17 cellular contexts compared by ENCODE assay signal in the genomic region with DNA sequence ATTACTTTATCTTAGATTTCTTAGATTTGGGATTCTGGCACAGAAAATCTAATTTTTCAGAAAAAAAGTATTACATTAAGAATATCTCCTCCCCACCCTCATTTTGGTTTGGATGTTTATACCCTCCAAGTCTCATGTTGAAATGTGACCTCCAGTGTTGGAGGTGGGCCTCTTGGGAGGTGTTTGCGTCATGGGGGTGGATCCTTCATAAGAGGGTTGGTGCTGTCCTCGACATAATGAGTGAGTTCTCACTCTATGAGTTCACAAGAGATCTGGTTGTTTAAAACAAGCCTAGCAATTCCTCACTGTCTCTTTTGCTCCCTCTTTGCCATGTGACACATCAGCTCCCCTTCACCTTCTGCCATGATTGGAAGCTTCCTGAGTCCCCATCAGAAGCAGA. TPM values are rescaled to one million over a fixed set of nuclear protein-coding genes. Genes with fewer than 3 reads are reported as not detected.
DNase-seq lines count a peak whose midpoint lies in the region; ATAC-seq and TF ChIP-seq lines count a peak whose summit lies in the region.
"Had no signal": no experiment of that assay in that cellular context is flagged by ENCODE, and none has a peak within 500 bp of the region (broad histone marks: within the 10 kb centered on the region; RNA-seq: fewer than 3 reads in every experiment).

No MANE protein-coding gene starts in this region.

- no peak for ATAC-seq in GM18511 (IDR thresholded peaks at IDR 0.05; ENCODE audit: unreplicated experiment)
- ATAC-seq: K562; natural killer cell; right lobe of liver; stimulated activated naive B cell treated with anti-CD40 and anti-IgM and Interleukin-4, amounts not matched to agents 10 μg/mL and 1 μg/mL and 100 μg/mL, for 72 hours had no signal

- no peaks in the 10 kb centered on the region for H3K4me1 ChIP-seq in sigmoid colon
- H3K4me1 ChIP-seq: right lobe of liver had no signal

- H3K4me3 ChIP-seq in BJ (ENCODE audit: low read depth, low read length), result no peak overlapping the region
- no peak overlapping the region for H3K4me3 ChIP-seq in fibroblast of villous mesenchyme (ENCODE audit: low read depth, low read length)
- H3K4me3 ChIP-seq in sigmoid colon, result no peak overlapping the region
- H3K4me3 ChIP-seq: K562, right lobe of liver had no signal

- peaks cover 0 to 7% (median 2%) of the 10 kb centered on the region in 4 donors for H3K9me3 ChIP-seq in sigmoid colon
- H3K9me3 ChIP-seq: right lobe of liver had no signal

- POLR2A ChIA-PET in BJ (lab: Charles Lee), result interaction anchor here (0.6 kb wide), 1 partner anchor 100 kb away, joined by 20 read pairs; no protein-coding TSS in a partner anchor

- H3K36me3 ChIP-seq in BJ (ENCODE audit: control insufficient read depth, insufficient read depth, low read length), result no peaks in the 10 kb centered on the region
- H3K36me3 ChIP-seq in sigmoid colon, result no peaks in the 10 kb centered on the region
- H3K36me3 ChIP-seq: right lobe of liver had no signal

- DNase-seq in BJ (ENCODE audit: low read depth) (peak; percentile 15), RPMI7951 (ENCODE audit: low read depth) (peak; percentile 73), fibroblast of villous mesenchyme (ENCODE audit: low read depth) (peak; percentile 95), sigmoid colon (peak; percentile 89), NCI-H510A (lab: John Stamatoyannopoulos, UW) (no peak), kidney glomerular epithelial cell (lab: John Stamatoyannopoulos, UW) (no peak), NCI-H2171 treated with DMSO at 0.1 percent for 48 hours (lab: John Stamatoyannopoulos, UW) (no peak)
- DNase-seq: activated CD8-positive, alpha-beta memory T cell treated with anti-CD3 and anti-CD28 coated beads, Interleukin-2, amount 10 ng/mL, durations not matched to agents 7 days and 5 days; DMS79 treated with DMSO at 0.1 percent for 48 hours; endodermal cell; natural killer cell; NCI-H1694; NCI-H524 treated with DMSO at 0.1 percent for 48 hours; right lobe of liver; stimulated activated naive B cell treated with anti-CD40 and anti-IgM and Interleukin-4, amounts not matched to agents 10 μg/mL and 1 μg/mL and 100 μg/mL, for 72 hours had no signal

- no peak for TF ChIP-seq POLR2A in sigmoid colon (IDR thresholded peaks at IDR 0.05)

- no peak for TF ChIP-seq EP300 in sigmoid colon (IDR thresholded peaks at IDR 0.05)

- intact Hi-C loops in sigmoid colon (cut with DNase I), result no loop called here

- H3K27me3 ChIP-seq in BJ (ENCODE audit: control insufficient read depth, insufficient read depth, low read length) (no peaks in the 10 kb centered on the region), sigmoid colon (no peaks in the 10 kb centered on the region)
- H3K27me3 ChIP-seq: right lobe of liver had no signal

- 75 to 82% methylated on average over 2 of the region's 2 CpGs for WGBS in sigmoid colon, 2 donors

- CTCF ChIA-PET in BJ (lab: Yijun Ruan, JAX), result interaction anchor here (0.6 to 5.1 kb wide), 5 partner anchors 14 to 191 kb away, joined by 3 to 25 read pairs (median 4); no protein-coding TSS in a partner anchor

- TF ChIP-seq CTCF in BJ (IDR thresholded peaks at IDR 0.05; ENCODE audit: insufficient read depth, low read depth, low read length), result no peak
- TF ChIP-seq CTCF in fibroblast of villous mesenchyme (IDR thresholded peaks at IDR 0.05; ENCODE audit: insufficient read depth, low read depth, low read length), result no peak
- TF ChIP-seq CTCF in sigmoid colon (IDR thresholded peaks at IDR 0.05), result no peak

- H3K27ac ChIP-seq in sigmoid colon, result peak overlapping the region in 2 of 4 donors; percentile 21 to 41
- H3K27ac ChIP-seq: right lobe of liver had no signal

RNA-seq across cellular contexts. Expression of gene WWTR1, which starts 45.6 kb away (rescaled TPM):
- 94.5 and 119 TPM in 2 replicates for polyA plus RNA-seq in BJ (2011; rRNA removed)
- 84.5 and 106 TPM in 2 replicates for polyA minus RNA-seq in BJ (2011; rRNA and poly(A)+ RNA removed)
- 103 and 107 TPM in 2 replicates for total RNA-seq in RPMI7951 (2014; rRNA removed; shearing (Covaris generic))
- 37.6 and 47.7 TPM in 2 replicates for total RNA-seq in fibroblast of villous mesenchyme
- total RNA-seq in sigmoid colon, result 100 to 1,000 TPM; 243 to 340 (median 317) TPM
- 10 to 100 TPM in 2 of 3 donors, 1 to 10 TPM in 1; 7.9 to 19.2 (median 15.2) TPM for polyA plus RNA-seq in sigmoid colon

RNA-seq across cellular contexts. Expression of gene COMMD2, which starts 48.8 kb away (rescaled TPM):
- polyA plus RNA-seq in BJ (2011; rRNA removed), result 31.2 and 39.8 TPM in 2 replicates
- 8.3 and 10.4 TPM in 2 replicates for polyA minus RNA-seq in BJ (2011; rRNA and poly(A)+ RNA removed)
- 40.5 and 50.8 TPM in 2 replicates for total RNA-seq in RPMI7951 (2014; rRNA removed; shearing (Covaris generic))
- 28.3 and 34.5 TPM in 2 replicates for total RNA-seq in fibroblast of villous mesenchyme
- total RNA-seq in sigmoid colon, result 10 to 100 TPM; 17.1 to 27.5 (median 22.6) TPM
- 10 to 100 TPM; 10.2 to 14.3 (median 12.1) TPM for polyA plus RNA-seq in sigmoid colon

Comparison
In these comparisons a context has a peak if more than half of its experiments do, and no peak if none do; other contexts are left out.
1. DNase-seq: peak in BJ (single experiment), RPMI7951 (single experiment), fibroblast of villous mesenchyme (single experiment) and sigmoid colon (single experiment); none in NCI-H510A (single experiment), kidney glomerular epithelial cell (single experiment) and NCI-H2171 treated with DMSO at 0.1 percent for 48 hours (single experiment).